In the genomic region with DNA sequence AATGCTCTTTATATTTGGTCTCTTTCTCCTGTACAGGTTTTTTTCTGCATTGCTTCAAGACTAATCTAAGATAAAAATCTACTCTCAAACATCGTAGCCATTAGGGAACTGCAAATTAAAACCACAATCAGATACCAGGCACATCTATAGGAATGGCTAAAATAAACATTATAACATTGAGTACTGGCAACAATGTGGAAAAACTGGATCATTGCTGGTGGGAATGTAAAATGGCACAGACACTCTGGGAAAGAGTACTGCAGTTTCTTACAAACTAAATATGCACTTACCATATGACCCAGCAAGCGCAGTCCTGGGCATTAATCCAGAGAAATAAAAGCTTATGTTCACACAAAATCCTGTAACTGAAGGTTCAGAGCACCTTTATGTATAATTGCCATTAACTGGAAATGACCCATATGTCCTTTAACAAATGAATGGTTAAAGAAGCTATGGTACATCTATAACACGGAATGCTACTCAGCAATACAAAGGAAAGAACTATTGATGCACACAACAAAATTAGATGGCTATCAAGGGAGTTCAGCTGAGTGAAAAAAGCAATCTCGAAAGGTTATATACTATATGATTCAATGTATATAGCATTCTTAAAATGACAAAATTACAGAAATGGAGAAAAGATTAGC, we compare ENCODE assay signal across 18 cellular contexts. TPM values are rescaled to one million over a fixed set of nuclear protein-coding genes. Genes with fewer than 3 reads are reported as not detected.
DNase-seq lines count a peak whose midpoint lies in the region; ATAC-seq and TF ChIP-seq lines count a peak whose summit lies in the region.
"Had no signal": no experiment of that assay in that cellular context is flagged by ENCODE, and none has a peak within 500 bp of the region (broad histone marks: within the 10 kb centered on the region; RNA-seq: fewer than 3 reads in every experiment).

No MANE protein-coding gene starts in this region.

- no peak overlapping the region for H3K4me2 ChIP-seq in SK-N-SH

- peaks cover 7 to 13% of the 10 kb centered on the region in 2 experiments; a peak in 3 of 4 replicates for H3K4me1 ChIP-seq in SK-N-SH (ENCODE audit: control insufficient read depth in 1 of 2, insufficient read depth in 2 of 2, low read depth in 1 of 2, low read length in 1 of 2)
- no peaks in the 10 kb centered on the region for H3K4me1 ChIP-seq in right cardiac atrium (ENCODE audit: control insufficient read depth, insufficient read depth, low read length)

- no peak for TF ChIP-seq EP300 in SK-N-SH (IDR thresholded peaks at IDR 0.05; ENCODE audit: borderline replicate concordance in 1 of 2, low read depth in 1 of 2, low read length in 1 of 2)

- CTCF ChIA-PET in AG04449 (lab: Yijun Ruan, JAX): interaction anchor here (0.6 to 1.9 kb wide), 3 partner anchors 105 to 238 kb away, joined by 4 to 6 read pairs (median 5); partner anchors contain the start of genes EEF1AKMT4 and PARL
- CTCF ChIA-PET in SK-N-SH (lab: Yijun Ruan, JAX): interaction anchor here (1.1 to 1.3 kb wide), 2 partner anchors 116 to 502 kb away, joined by 3 to 4 read pairs; no protein-coding TSS in a partner anchor

- no peak overlapping the region for H2AFZ ChIP-seq in SK-N-SH (ENCODE audit: low read depth)

- H3K27me3 Mint-ChIP-seq in progenitor cell of endocrine pancreas: no peaks in the 10 kb centered on the region
- H3K27me3 Mint-ChIP-seq: IgD-negative memory B cell had no signal

- H3K9me3 Mint-ChIP-seq in progenitor cell of endocrine pancreas (ENCODE audit: low read depth): no peaks in the 10 kb centered on the region
- H3K9me3 Mint-ChIP-seq: CD8-positive, alpha-beta T cell; H9; IgD-negative memory B cell had no signal

- H3K4me3 ChIP-seq in AG04449 (ENCODE audit: low read depth, low read length) (no peak overlapping the region), SK-N-SH (ENCODE audit: low read depth in 2 of 2, low read length in 1 of 2) (no peak overlapping the region), right cardiac atrium (ENCODE audit: low read length) (no peak overlapping the region)
- H3K4me3 ChIP-seq: GM12878 had no signal

- no peaks in the 10 kb centered on the region for H3K9me2 ChIP-seq in SK-N-SH

- ATAC-seq in GM18498 (IDR thresholded peaks at IDR 0.05; ENCODE audit: unreplicated experiment) (no peak), left cardiac atrium (no peak), right cardiac atrium (no peak)
- ATAC-seq: CD8-positive, alpha-beta T cell; GM12878 had no signal

- H3K36me3 ChIP-seq in SK-N-SH (replicated peaks in 1 of 2; ENCODE audit: control insufficient read depth in 1 of 2, insufficient read depth in 2 of 2, low read length in 1 of 2): peaks cover 29 to 31% of the 10 kb centered on the region in 2 experiments

- no peak overlapping the region for H3K4me3 Mint-ChIP-seq in progenitor cell of endocrine pancreas (ENCODE audit: low read depth)
- H3K4me3 Mint-ChIP-seq: CD14-positive monocyte; CD8-positive, alpha-beta T cell; H9 had no signal

- H3K27me3 ChIP-seq in SK-N-SH (ENCODE audit: insufficient read depth) (no peaks in the 10 kb centered on the region), right cardiac atrium (ENCODE audit: control insufficient read depth, insufficient read depth) (no peaks in the 10 kb centered on the region)
- H3K27me3 ChIP-seq: BE2C had no signal

- H3K9ac ChIP-seq in SK-N-SH: no peak overlapping the region

- DNase-seq in AG04449 (ENCODE audit: low read depth, low spot score) (peak; percentile 28), HT-29 (ENCODE audit: low spot score) (peak; percentile 48), SK-N-SH (no peak), progenitor cell of endocrine pancreas (ENCODE audit: low spot score, unreplicated experiment) (no peak), UCSD-AML1 (lab: John Stamatoyannopoulos, UW; ENCODE audit: unreplicated experiment) (no peak), left cardiac atrium (no peak), right cardiac atrium (no peak)
- DNase-seq: BE2C; CD8-positive, alpha-beta T cell; COR-L47; DMS53; GOT3; H9 had no signal

- H3K36me3 Mint-ChIP-seq in progenitor cell of endocrine pancreas (ENCODE audit: insufficient read depth): peaks cover 31% of the 10 kb centered on the region

- H3K27ac Mint-ChIP-seq in progenitor cell of endocrine pancreas: peak overlapping the region; percentile 50

- H3K27ac ChIP-seq in SK-N-SH (ENCODE audit: low read depth in 2 of 2, low read length in 1 of 2) (no peak overlapping the region), right cardiac atrium (ENCODE audit: low read length) (no peak overlapping the region)

- no peaks in the 10 kb centered on the region for H3F3A ChIP-seq in SK-N-SH (replicated peaks; ENCODE audit: insufficient read depth)

- peaks cover 30% of the 10 kb centered on the region for H3K4me1 Mint-ChIP-seq in progenitor cell of endocrine pancreas (ENCODE audit: low read depth)

- POLR2A ChIA-PET in AG04449 (lab: Yijun Ruan, JAX) (no interaction called here), SK-N-SH (lab: Yijun Ruan, JAX) (no interaction called here)

- no peak for TF ChIP-seq RAD21 in SK-N-SH (IDR thresholded peaks at IDR 0.05; ENCODE audit: low read length)

- H3K79me2 ChIP-seq in SK-N-SH (ENCODE audit: insufficient read depth): peaks cover 20% of the 10 kb centered on the region

- intact Hi-C loops in left cardiac atrium (cut with DNase I) (no loop called here), right cardiac atrium (cut with DNase I) (loop anchor here in 1 of 4 donors (10.0 kb wide), 1 partner anchor 127 kb away; the partner anchor contains the start of gene PARL)

- no peak for TF ChIP-seq CTCF in AG04449 (IDR thresholded peaks at IDR 0.05; ENCODE audit: insufficient read depth, low read length, missing control alignments)
- TF ChIP-seq CTCF in SK-N-SH (IDR thresholded peaks at IDR 0.05): no peak
- no peak for TF ChIP-seq CTCF in progenitor cell of endocrine pancreas (IDR thresholded peaks at IDR 0.05; ENCODE audit: unreplicated experiment)

- no peaks in the 10 kb centered on the region for H4K20me1 ChIP-seq in SK-N-SH (ENCODE audit: insufficient read depth)

- no peaks in the 10 kb centered on the region for H3K9me3 ChIP-seq in SK-N-SH
- no peaks in the 10 kb centered on the region for H3K9me3 ChIP-seq in right cardiac atrium (ENCODE audit: control insufficient read depth, low read length)
- H3K9me3 ChIP-seq: BE2C had no signal

- 68% methylated on average over 4 of the region's 4 CpGs for WGBS in SK-N-SH (ENCODE audit: low lambda C conversion rate)
- WGBS in right cardiac atrium: 97% methylated on average over 4 of the region's 4 CpGs

TF ChIP-seq in SK-N-SH, 30 proteins besides CTCF, POLR2A, EP300 and RAD21:
- TF ChIP-seq RCOR1 (IDR thresholded peaks at IDR 0.05; ENCODE audit: low read length): peak; percentile 27; the same call in 1 of the 2 replicates
- TF ChIP-seq TEAD4 (IDR thresholded peaks at IDR 0.05; ENCODE audit: borderline replicate concordance, insufficient read depth): no peak

RNA-seq across cellular contexts. Expression of gene ABCC5, which starts 6.3 kb away (rescaled TPM):
- total RNA-seq in HT-29 (2014; rRNA removed; shearing (Covaris generic)): 3.7 and 4.8 TPM in 2 replicates
- 25.9 and 40.6 TPM in 2 replicates for polyA plus RNA-seq in SK-N-SH (2012; rRNA removed)
- 13.4 and 14.8 TPM in 2 replicates for polyA plus RNA-seq in SK-N-SH (2012; cell fraction: cytosol; rRNA removed)
- 120 and 168 TPM in 2 replicates for polyA plus RNA-seq in SK-N-SH (2012; cell fraction: nucleus; rRNA removed)
- 109 and 111 TPM in 2 replicates for total RNA-seq in progenitor cell of endocrine pancreas
- total RNA-seq in left cardiac atrium: 10 to 100 TPM; 40.2 to 69.2 TPM
- total RNA-seq in right cardiac atrium: 10 to 100 TPM; 43.5 to 60.7 (median 52.7) TPM
- polyA plus RNA-seq in right cardiac atrium: 28.9 TPM

RNA-seq across cellular contexts. Expression of gene HTR3D, which starts 20.2 kb away (rescaled TPM):
- not detected in 2 replicates for total RNA-seq in HT-29 (2014; rRNA removed; shearing (Covaris generic))
- polyA plus RNA-seq in SK-N-SH (2012; rRNA removed) (not detected in 2 replicates), right cardiac atrium (not detected)
- not detected in 2 replicates for polyA plus RNA-seq in SK-N-SH (2012; cell fraction: cytosol; rRNA removed)
- polyA plus RNA-seq in SK-N-SH (2012; cell fraction: nucleus; rRNA removed): not detected in 2 replicates
- total RNA-seq in progenitor cell of endocrine pancreas (not detected in 2 replicates), left cardiac atrium (not detected), right cardiac atrium (not detected)
- total RNA-seq: CD8-positive, alpha-beta T cell; GM12878; H9 had no signal
- polyA plus RNA-seq: AG04450, CD14-positive monocyte, GM12878, IgD-negative memory B cell had no signal

RNA-seq across cellular contexts. Expression of gene HTR3C, which starts 41.5 kb away (rescaled TPM):
- total RNA-seq in HT-29 (2014; rRNA removed; shearing (Covaris generic)): not detected in 2 replicates
- polyA plus RNA-seq in SK-N-SH (2012; rRNA removed) (not detected in 2 replicates), right cardiac atrium (not detected)
- not detected in 2 replicates for polyA plus RNA-seq in SK-N-SH (2012; cell fraction: cytosol; rRNA removed)
- not detected in 2 replicates for polyA plus RNA-seq in SK-N-SH (2012; cell fraction: nucleus; rRNA removed)
- total RNA-seq in progenitor cell of endocrine pancreas (not detected in 2 replicates), left cardiac atrium (not detected), right cardiac atrium (not detected)
- total RNA-seq: CD8-positive, alpha-beta T cell; GM12878; H9 had no signal
- polyA plus RNA-seq: AG04450, CD14-positive monocyte, GM12878, IgD-negative memory B cell had no signal

Comparison
In these comparisons a context has a peak if more than half of its experiments do, and no peak if none do; other contexts are left out.
1. DNase-seq: peak in AG04449 (single experiment) and HT-29 (single experiment); none in SK-N-SH (single experiment), progenitor cell of endocrine pancreas (single experiment), UCSD-AML1 (single experiment), left cardiac atrium (single experiment) and right cardiac atrium (0 of 3).